7 cellular contexts compared by ENCODE assay signal in genomic region chr14:31024577-31025334, GRCh38. TPM values are rescaled to one million over a fixed set of nuclear protein-coding genes. Genes with fewer than 3 reads are reported as not detected.
DNase-seq lines count a peak whose midpoint lies in the region; ATAC-seq and TF ChIP-seq lines count a peak whose summit lies in the region.

No MANE protein-coding gene starts in this region.

- H3F3A ChIP-seq in GM23338 (replicated peaks; ENCODE audit: low read depth) = peaks cover 11% of the 10 kb centered on the region

- TF ChIP-seq CTCF in GM23338 (conservative IDR thresholded peaks at IDR 0.05; ENCODE audit: low read depth in 2 of 2) (no peak), esophagus muscularis mucosa (IDR thresholded peaks at IDR 0.05) (no peak), ovary (IDR thresholded peaks at IDR 0.05) (no peak)

- H3K36me3 ChIP-seq in GM23338 (ENCODE audit: insufficient read depth) = no peaks in the 10 kb centered on the region
- H3K36me3 ChIP-seq in esophagus muscularis mucosa = no peaks in the 10 kb centered on the region
- H3K36me3 ChIP-seq in ovary = no peaks in the 10 kb centered on the region

- no peak for TF ChIP-seq EP300 in esophagus muscularis mucosa (IDR thresholded peaks at IDR 0.05)
- no peak for TF ChIP-seq EP300 in ovary (IDR thresholded peaks at IDR 0.05)

- peak overlapping the region; percentile 91 for H3K4me2 ChIP-seq in GM23338

- no peak for TF ChIP-seq POLR2A in esophagus muscularis mucosa (IDR thresholded peaks at IDR 0.05; ENCODE audit: low read depth)
- no peak for TF ChIP-seq POLR2A in ovary (IDR thresholded peaks at IDR 0.05)

- peak overlapping the region; percentile 86 for H3K4me3 Mint-ChIP-seq in GM23338

- DNase-seq in GM23338 (ENCODE audit: low spot score) (no peak), RPMI7951 (ENCODE audit: low read depth) (peak; percentile 15), esophagus muscularis mucosa (ENCODE audit: extremely low spot score) (no peak), ovary (no peak), NCI-H748 treated with DMSO at 0.1 percent for 48 hours (lab: John Stamatoyannopoulos, UW) (no peak)

- peaks cover 35% of the 10 kb centered on the region for H4K20me1 ChIP-seq in GM23338 (replicated peaks; ENCODE audit: insufficient read depth)

- WGBS in esophagus muscularis mucosa = 8% methylated on average over 11 of the region's 11 CpGs
- WGBS in ovary, 3 donors = 2 to 6% (median 3%) methylated on average over 11 of the region's 11 CpGs

- peaks cover 11% of the 10 kb centered on the region for H3K36me3 Mint-ChIP-seq in GM23338 (ENCODE audit: low read depth)

- H3K4me3 ChIP-seq in GM23338 = peak overlapping the region; percentile 72
- H3K4me3 ChIP-seq in esophagus muscularis mucosa = peak overlapping the region; percentile 81 to 100 (median 90)
- H3K4me3 ChIP-seq in ovary = peak overlapping the region; percentile 99

- H3K79me2 ChIP-seq in GM23338 (replicated peaks; ENCODE audit: insufficient read depth) = peaks cover 81% of the 10 kb centered on the region

- H3K9me3 ChIP-seq in esophagus muscularis mucosa = no peaks in the 10 kb centered on the region
- no peaks in the 10 kb centered on the region for H3K9me3 ChIP-seq in ovary

- no peaks in the 10 kb centered on the region; the same call in 2 of the 3 replicates for H3K9me3 Mint-ChIP-seq in GM23338

- no peak overlapping the region for H2AFZ ChIP-seq in GM23338

- H3K4me1 ChIP-seq in GM23338 (ENCODE audit: insufficient read depth) (peaks cover 20% of the 10 kb centered on the region), esophagus muscularis mucosa (peaks cover 26 to 58% (median 46%) of the 10 kb centered on the region in 4 donors), ovary (ENCODE audit: insufficient read depth) (peaks cover 2% of the 10 kb centered on the region)

- H3K27me3 Mint-ChIP-seq in GM23338 (ENCODE audit: insufficient read depth, low read depth, poor library complexity) = peaks cover 4% of the 10 kb centered on the region

- H3K27me3 ChIP-seq in GM23338 (ENCODE audit: insufficient read depth) (no peaks in the 10 kb centered on the region), esophagus muscularis mucosa (peaks cover 0 to 3% (median 0%) of the 10 kb centered on the region in 4 donors), ovary (no peaks in the 10 kb centered on the region)

- ATAC-seq in GM23338 = no peak
- ATAC-seq in HG03469 (IDR thresholded peaks at IDR 0.05; ENCODE audit: unreplicated experiment) = no peak
- no peak for ATAC-seq in HG03045 (IDR thresholded peaks at IDR 0.05; ENCODE audit: unreplicated experiment)

- intact Hi-C loops in esophagus muscularis mucosa (cut with DNase I) = loop anchor here (5.0 kb wide), 1 partner anchor 37 kb away; no protein-coding TSS in a partner anchor
- intact Hi-C loops in ovary (cut with DNase I) = no loop called here

- no peaks in the 10 kb centered on the region for H3K9me2 ChIP-seq in GM23338 (ENCODE audit: insufficient read depth)

- H3K4me1 Mint-ChIP-seq in GM23338 = peaks cover 33% of the 10 kb centered on the region

- peak overlapping the region; percentile 97 for H3K27ac ChIP-seq in GM23338 (ENCODE audit: low read depth)
- H3K27ac ChIP-seq in esophagus muscularis mucosa (replicated peaks in 1 of 4) = peak overlapping the region; percentile 98 to 100 (median 100)
- H3K27ac ChIP-seq in ovary = peak overlapping the region; percentile 95 to 100

- H3K27ac Mint-ChIP-seq in GM23338 = peak overlapping the region; percentile 79

TF ChIP-seq in GM23338, 12 proteins besides CTCF, POLR2A, EP300 and RAD21 (continues in another document):
- no peak for TF ChIP-seq EZH2phosphoT487 (IDR thresholded peaks at IDR 0.05; ENCODE audit: unreplicated experiment)
- no peak for TF ChIP-seq EZH2 (IDR thresholded peaks at IDR 0.05; ENCODE audit: low read depth, unreplicated experiment)
- TF ChIP-seq POLR2AphosphoS5 (IDR thresholded peaks at IDR 0.05; ENCODE audit: low read depth) = no peak
- TF ChIP-seq ZNF114 (CRISPR knock-in tag; IDR thresholded peaks at IDR 0.05) = no peak
- no peak for TF ChIP-seq STAT1 (IDR thresholded peaks at IDR 0.05; ENCODE audit: unreplicated experiment)
- TF ChIP-seq JUNB (IDR thresholded peaks at IDR 0.05; ENCODE audit: unreplicated experiment) = no peak
- TF ChIP-seq ZNF331 (CRISPR knock-in tag; IDR thresholded peaks at IDR 0.05; ENCODE audit: low read depth) = no peak
- no peak for TF ChIP-seq ZNF462 (CRISPR knock-in tag; IDR thresholded peaks at IDR 0.05)
- no peak for TF ChIP-seq ETS1 (IDR thresholded peaks at IDR 0.05)
- TF ChIP-seq NANOG (IDR thresholded peaks at IDR 0.05; ENCODE audit: borderline replicate concordance) = no peak

RNA-seq across cellular contexts. Expression of gene AP4S1, which starts 0.7 kb away (rescaled TPM):
- total RNA-seq in GM23338 (2014; rRNA removed; shearing (Covaris generic)) = 13.4 and 25.9 TPM in 2 replicates
- polyA plus RNA-seq in GM23338 (2016; fragmentation: Nextera tagmentation; extraction: Ambion mirVana) (13.3 and 15.7 TPM in 2 replicates), ovary (10 to 100 TPM in 1 of 2 donors, 1 to 10 TPM in 1; 8.7 to 16.9 TPM)
- total RNA-seq in RPMI7951 (2014; rRNA removed; shearing (Covaris generic)) = 3.4 and 8.8 TPM in 2 replicates
- total RNA-seq in esophagus muscularis mucosa (10 to 100 TPM in 2 of 4 donors, 1 to 10 TPM in 2; 5.0 to 12.3 (median 9.3) TPM), ovary (10 to 100 TPM in 6 of 7 donors, 1 to 10 TPM in 1; 7.9 to 19.3 (median 12.8) TPM)

RNA-seq across cellular contexts. Expression of gene STRN3, which starts 1.4 kb away (rescaled TPM):
- 39.0 and 40.6 TPM in 2 replicates for total RNA-seq in GM23338 (2014; rRNA removed; shearing (Covaris generic))
- 28.3 and 35.0 TPM in 2 replicates for polyA plus RNA-seq in GM23338 (2016; fragmentation: Nextera tagmentation; extraction: Ambion mirVana)
- 26.3 and 28.0 TPM in 2 replicates for total RNA-seq in RPMI7951 (2014; rRNA removed; shearing (Covaris generic))
- total RNA-seq in esophagus muscularis mucosa = 10 to 100 TPM; 54.5 to 90.1 (median 68.9) TPM
- total RNA-seq in ovary = 10 to 100 TPM; 30.7 to 43.0 (median 36.4) TPM
- 10 to 100 TPM; 11.5 to 15.5 TPM for polyA plus RNA-seq in ovary
